In genomic region chr19:45250832-45251451, GRCh38 we compare ENCODE assay signal across 8 cellular contexts. TPM values are rescaled to one million over a fixed set of nuclear protein-coding genes. Genes with fewer than 3 reads are reported as not detected.
DNase-seq lines count a peak whose midpoint lies in the region; ATAC-seq and TF ChIP-seq lines count a peak whose summit lies in the region.

Gene MARK4, plus strand, starts transcription at chr19:45251271. Its CDS starts 318 bp downstream, at chr19:45251589.

- no peaks in the 10 kb centered on the region for H3K9me3 ChIP-seq in adrenal gland (replicated peaks in 1 of 3)
- H3K9me3 ChIP-seq in upper lobe of right lung: no peaks in the 10 kb centered on the region

- no peaks in the 10 kb centered on the region for H3K27me3 ChIP-seq in adrenal gland
- no peaks in the 10 kb centered on the region for H3K27me3 ChIP-seq in upper lobe of right lung

- H3K4me3 ChIP-seq in adrenal gland (peak within 1 kb of the TSS; percentile 28 to 99 (median 66)), upper lobe of right lung (peak within 1 kb of the TSS; percentile 84)

- 0 to 1% (median 1%) methylated on average over 22 to 47 of the region's 58 CpGs for WGBS in adrenal gland, 4 donors

- H3K36me3 ChIP-seq in adrenal gland (replicated peaks in 1 of 2) (no peaks in the 10 kb centered on the region), upper lobe of right lung (no peaks in the 10 kb centered on the region)

- TF ChIP-seq CTCF in adrenal gland (IDR thresholded peaks at IDR 0.05) (no peak), upper lobe of right lung (IDR thresholded peaks at IDR 0.05) (no peak)

- intact Hi-C loops in T-helper 1 cell treated with Interleukin-12 subunit alpha and Interleukin-12 subunit beta and Interleukin-4 antibody, amounts not matched to agents 30 ng/mL and 1 ng/mL, for 36 hours (cut with micrococcal nuclease): loop anchor here (1.0 to 5.0 kb wide), 8 partner anchors 73 to 466 kb away; partner anchors contain the start of genes BLOC1S3, CLASRP, POLR1G and TRAPPC6A
- intact Hi-C loops in adrenal gland (cut with DNase I): loop anchor here (5.0 to 10.0 kb wide), 2 partner anchors 49 to 84 kb away; no protein-coding TSS in a partner anchor
- intact Hi-C loops in left cardiac atrium (cut with DNase I): no loop called here
- intact Hi-C loops in posterior vena cava (cut with DNase I): loop anchor here in 1 of 2 donors (5.0 kb wide), 1 partner anchor 86 kb away; no protein-coding TSS in a partner anchor
- intact Hi-C loops in upper lobe of right lung (cut with DNase I): no loop called here

- H3K27ac ChIP-seq in adrenal gland (peak within 1 kb of the TSS in 3 of 5 donors; percentile 57 to 89 (median 65)), upper lobe of right lung (peak within 1 kb of the TSS; percentile 71)

- TF ChIP-seq POLR2A in adrenal gland (IDR thresholded peaks at IDR 0.05): no peak

- H3K4me1 ChIP-seq in adrenal gland (replicated peaks in 1 of 2) (peaks cover 11 to 25% of the 10 kb centered on the region in 2 donors), upper lobe of right lung (peaks cover 30% of the 10 kb centered on the region)

- DNase-seq in GDM1 (lab: John Stamatoyannopoulos, UW) (peak; percentile 49), Kasumi-1 (lab: John Stamatoyannopoulos, UW) (peak; percentile 61 to 62), adrenal gland (peak in 6 of 7 donors; percentile 31 to 62 (median 50)), left cardiac atrium (peak; percentile 61), posterior vena cava (ENCODE audit: low spot score) (peak; percentile 85), upper lobe of right lung (peak; percentile 78)

- ATAC-seq in left cardiac atrium (peak; percentile 81 to 88), upper lobe of right lung (peak; percentile 78), GM21529 (IDR thresholded peaks at IDR 0.05; ENCODE audit: unreplicated experiment) (no peak)

RNA-seq across cellular contexts. Expression of gene MARK4, which starts in this region (rescaled TPM):
- 25.8 and 29.4 TPM in 2 replicates for total RNA-seq in T-helper 1 cell treated with Interleukin-12 subunit alpha and Interleukin-12 subunit beta and Interleukin-4 antibody, amounts not matched to agents 30 ng/mL and 1 ng/mL, for 36 hours
- total RNA-seq in adrenal gland (10 to 100 TPM; 12.6 to 41.9 (median 26.6) TPM), left cardiac atrium (10 to 100 TPM; 30.2 to 38.8 TPM), posterior vena cava (10 to 100 TPM; 26.7 to 31.5 TPM), upper lobe of right lung (30.0 TPM)
- 10 to 100 TPM; 19.1 to 53.3 (median 28.8) TPM for polyA plus RNA-seq in adrenal gland

Comparison
In these comparisons a context has a peak if more than half of its experiments do, and no peak if none do; other contexts are left out.
1. intact Hi-C loops: an anchor here in T-helper 1 cell treated with Interleukin-12 subunit alpha and Interleukin-12 subunit beta and Interleukin-4 antibody, amounts not matched to agents 30 ng/mL and 1 ng/mL, for 36 hours (1.0 to 5.0 kb wide) and adrenal gland (5.0 to 10.0 kb wide); none called in left cardiac atrium and upper lobe of right lung.